In genomic region chr10:104895541-104895940, GRCh38 we compare ENCODE assay signal across 13 cellular contexts.
DNase-seq lines count a peak whose midpoint lies in the region; ATAC-seq and TF ChIP-seq lines count a peak whose summit lies in the region.
"Had no signal": no experiment of that assay in that cellular context is flagged by ENCODE, and none has a peak within 500 bp of the region (broad histone marks: within the 10 kb centered on the region; RNA-seq: fewer than 3 reads in every experiment).

No MANE protein-coding gene starts in this region.

- TF ChIP-seq CTCF in SK-N-SH (IDR thresholded peaks at IDR 0.05) (no peak), neural progenitor cell (IDR thresholded peaks at IDR 0.05) (no peak)

- H3K4me1 Mint-ChIP-seq in neural progenitor cell, result peaks cover 10% of the 10 kb centered on the region
- H3K4me1 Mint-ChIP-seq: CD4-positive, alpha-beta memory T cell had no signal

- peaks cover 7% of the 10 kb centered on the region for H3K27me3 Mint-ChIP-seq in neural progenitor cell (ENCODE audit: insufficient read depth, low read depth)

- no peak overlapping the region for H3K4me3 Mint-ChIP-seq in neural progenitor cell
- H3K4me3 Mint-ChIP-seq: CD4-positive, alpha-beta memory T cell had no signal

- no peaks in the 10 kb centered on the region for H3K9me2 ChIP-seq in SK-N-SH

- POLR2A ChIA-PET in SK-N-SH (lab: Yijun Ruan, JAX), result interaction anchor here (0.6 kb wide), 1 partner anchor 575 kb away, joined by 3 read pairs; no protein-coding TSS in a partner anchor

- peaks cover 0 to 18% of the 10 kb centered on the region in 2 experiments; a peak in 2 of 4 replicates for H3K4me1 ChIP-seq in SK-N-SH (ENCODE audit: control insufficient read depth in 1 of 2, insufficient read depth in 2 of 2, low read depth in 1 of 2, low read length in 1 of 2)
- peaks cover 14% of the 10 kb centered on the region for H3K4me1 ChIP-seq in neural progenitor cell
- H3K4me1 ChIP-seq: HAP-1 had no signal

- H3K4me2 ChIP-seq in SK-N-SH (no peak overlapping the region), neural progenitor cell (no peak overlapping the region)

- no peaks in the 10 kb centered on the region for H3K36me3 Mint-ChIP-seq in neural progenitor cell

- no peaks in the 10 kb centered on the region for H3K79me2 ChIP-seq in SK-N-SH (ENCODE audit: insufficient read depth)
- no peaks in the 10 kb centered on the region for H3K79me2 ChIP-seq in neural progenitor cell (ENCODE audit: low read depth)

- WGBS in SK-N-SH (ENCODE audit: low lambda C conversion rate), result 5% methylated on average over 1 of the region's 1 CpG

- no peak for TF ChIP-seq RAD21 in SK-N-SH (IDR thresholded peaks at IDR 0.05; ENCODE audit: low read length)

- no peak for TF ChIP-seq EP300 in SK-N-SH (IDR thresholded peaks at IDR 0.05; ENCODE audit: borderline replicate concordance in 1 of 2, low read depth in 1 of 2, low read length in 1 of 2)

- no peaks in the 10 kb centered on the region for H3K36me3 ChIP-seq in SK-N-SH (replicated peaks in 1 of 2; ENCODE audit: control insufficient read depth in 1 of 2, insufficient read depth in 2 of 2, low read length in 1 of 2)
- H3K36me3 ChIP-seq in neural progenitor cell, result no peaks in the 10 kb centered on the region
- H3K36me3 ChIP-seq: HAP-1 had no signal

- ATAC-seq in SK-N-SH treated with all-trans-retinoic acid at 6 μM for 48 hours (no peak), HG02759 (IDR thresholded peaks at IDR 0.05; ENCODE audit: unreplicated experiment) (no peak)

- H2AFZ ChIP-seq in SK-N-SH (ENCODE audit: low read depth) (no peak overlapping the region), neural progenitor cell (replicated peaks) (no peak overlapping the region)

- H3K4me3 ChIP-seq in SK-N-SH (ENCODE audit: low read depth in 2 of 2, low read length in 1 of 2) (no peak overlapping the region), neural progenitor cell (no peak overlapping the region)
- H3K4me3 ChIP-seq: HAP-1 had no signal

- H3F3A ChIP-seq in SK-N-SH (replicated peaks; ENCODE audit: insufficient read depth), result no peaks in the 10 kb centered on the region
- H3F3A ChIP-seq in neural progenitor cell (ENCODE audit: low read depth), result no peaks in the 10 kb centered on the region

- no peak overlapping the region for H3K9ac ChIP-seq in SK-N-SH
- no peak overlapping the region for H3K9ac ChIP-seq in neural progenitor cell

- H3K9me3 ChIP-seq in SK-N-SH (no peaks in the 10 kb centered on the region), neural progenitor cell (ENCODE audit: low read depth) (no peaks in the 10 kb centered on the region)
- H3K9me3 ChIP-seq: HAP-1 had no signal

- peak; percentile 24 for DNase-seq in SK-N-SH
- peak; percentile 78 for DNase-seq in cerebellar cortex (ENCODE audit: low spot score)
- DNase-seq in inferior parietal cortex (ENCODE audit: extremely low spot score), result peak; percentile 62
- no peak for DNase-seq in neural progenitor cell (ENCODE audit: low spot score)
- DNase-seq: ACHN; CD4-positive, alpha-beta memory T cell; DMS53; DND-41; EL had no signal

- H3K27ac ChIP-seq in SK-N-SH (ENCODE audit: low read depth in 2 of 2, low read length in 1 of 2), result peak overlapping the region in 1 of 2 experiments; percentile 67; a peak in 2 of 4 replicates
- H3K27ac ChIP-seq in neural progenitor cell, result no peak overlapping the region
- H3K27ac ChIP-seq: C4-2B had no signal

- H3K27ac Mint-ChIP-seq in neural progenitor cell, result no peak overlapping the region
- H3K27ac Mint-ChIP-seq: CD4-positive, alpha-beta memory T cell had no signal

- H3K9me3 Mint-ChIP-seq in neural progenitor cell, result peaks cover 3% of the 10 kb centered on the region

- CTCF ChIA-PET in SK-N-SH (lab: Yijun Ruan, JAX), result interaction anchor here (0.7 to 1.7 kb wide), 2 partner anchors 257 to 1052 kb away, joined by 3 to 13 read pairs; no protein-coding TSS in a partner anchor

- H3K27me3 ChIP-seq in SK-N-SH (ENCODE audit: insufficient read depth) (no peaks in the 10 kb centered on the region), neural progenitor cell (no peaks in the 10 kb centered on the region)

- H4K20me1 ChIP-seq in SK-N-SH (ENCODE audit: insufficient read depth) (no peaks in the 10 kb centered on the region), neural progenitor cell (ENCODE audit: low read depth) (no peaks in the 10 kb centered on the region)

TF ChIP-seq in SK-N-SH, 30 proteins besides CTCF, POLR2A, EP300 and RAD21:
- TF ChIP-seq MXI1 (IDR thresholded peaks at IDR 0.05; ENCODE audit: low read depth, low read length) (no peak), RXRA (IDR thresholded peaks at IDR 0.05; ENCODE audit: borderline replicate concordance, low read depth) (no peak), NFIC (IDR thresholded peaks at IDR 0.05; ENCODE audit: borderline replicate concordance) (no peak), GATA2 (CRISPR knock-in tag; IDR thresholded peaks at IDR 0.05) (no peak), TCF12 (IDR thresholded peaks at IDR 0.05) (no peak), SIN3A (IDR thresholded peaks at IDR 0.05; ENCODE audit: borderline replicate concordance, low read depth, low read length) (no peak), NRF1 (IDR thresholded peaks at IDR 0.05; ENCODE audit: low read depth, low read length) (no peak), FOXM1 (IDR thresholded peaks at IDR 0.05; ENCODE audit: low read depth) (no peak), ELF1 (IDR thresholded peaks at IDR 0.05) (no peak), USF1 (IDR thresholded peaks at IDR 0.05; ENCODE audit: borderline replicate concordance, low read depth) (no peak), SMC3 (IDR thresholded peaks at IDR 0.05; ENCODE audit: low read depth, low read length) (no peak), TEAD4 (IDR thresholded peaks at IDR 0.05; ENCODE audit: borderline replicate concordance, insufficient read depth) (no peak), POLR2AphosphoS5 (IDR thresholded peaks at IDR 0.05; ENCODE audit: low read depth, low read length) (no peak), YY1 (IDR thresholded peaks at IDR 0.05; ENCODE audit: low read depth) (no peak), MAX (IDR thresholded peaks at IDR 0.05; ENCODE audit: low read depth) (no peak), FOXJ3 (CRISPR knock-in tag; IDR thresholded peaks at IDR 0.05) (no peak), FOSL2 (IDR thresholded peaks at IDR 0.05; ENCODE audit: borderline replicate concordance, low read depth) (no peak)
TF ChIP-seq in SK-N-SH: peak in this region for 0.

TF ChIP-seq in SK-N-SH treated with all-trans-retinoic acid at 6 μM for 48 hours, 23 proteins besides CTCF, POLR2A, EP300 and RAD21 (continues in another document):
- TF ChIP-seq RARB (CRISPR knock-in tag; IDR thresholded peaks at IDR 0.05) (no peak), TSHZ2 (CRISPR knock-in tag; IDR thresholded peaks at IDR 0.05) (no peak), ISL1 (CRISPR knock-in tag; IDR thresholded peaks at IDR 0.05) (no peak), ESRRG (CRISPR knock-in tag; IDR thresholded peaks at IDR 0.05) (no peak), BACH2 (CRISPR knock-in tag; IDR thresholded peaks at IDR 0.05; ENCODE audit: borderline replicate concordance) (no peak), TOX (CRISPR knock-in tag; IDR thresholded peaks at IDR 0.05; ENCODE audit: borderline replicate concordance) (no peak), PPARA (CRISPR knock-in tag; IDR thresholded peaks at IDR 0.05; ENCODE audit: borderline replicate concordance) (no peak), ARNTL (CRISPR knock-in tag; IDR thresholded peaks at IDR 0.05; ENCODE audit: borderline replicate concordance, low read depth) (no peak), ZFP3 (CRISPR knock-in tag; IDR thresholded peaks at IDR 0.05) (no peak), ZNF8 (CRISPR knock-in tag; IDR thresholded peaks at IDR 0.05) (no peak), OSR1 (CRISPR knock-in tag; IDR thresholded peaks at IDR 0.05) (no peak), CSDC2 (CRISPR knock-in tag; IDR thresholded peaks at IDR 0.05) (no peak), CSRNP3 (CRISPR knock-in tag; IDR thresholded peaks at IDR 0.05) (no peak), ZFP30 (CRISPR knock-in tag; IDR thresholded peaks at IDR 0.05) (no peak), GLIS3 (CRISPR knock-in tag; IDR thresholded peaks at IDR 0.05) (no peak), ZNF565 (CRISPR knock-in tag; conservative IDR thresholded peaks at IDR 0.05; ENCODE audit: low read depth) (no peak)
